In the genomic region with DNA sequence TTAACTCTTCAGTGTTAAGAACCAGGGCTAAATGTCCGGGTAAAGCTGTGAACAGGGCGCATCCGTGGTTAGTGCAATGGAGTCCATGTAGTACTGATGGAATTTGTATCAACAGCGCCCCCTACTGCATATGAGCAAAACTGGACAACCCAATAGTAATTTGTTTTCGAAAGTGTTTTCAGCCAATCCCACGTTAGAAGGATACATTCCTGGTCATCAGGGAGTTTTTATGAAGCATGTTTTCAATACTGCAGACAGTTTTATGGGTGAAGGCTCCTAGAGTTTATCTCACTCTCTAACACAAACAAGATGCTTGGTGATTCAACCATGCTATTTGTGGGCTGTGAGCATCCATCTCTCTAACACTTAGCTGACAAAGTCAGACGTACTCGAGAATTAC, we compare ENCODE assay signal across 9 cellular contexts. TPM values are rescaled to one million over a fixed set of nuclear protein-coding genes. Genes with fewer than 3 reads are reported as not detected.
DNase-seq lines count a peak whose midpoint lies in the region; ATAC-seq and TF ChIP-seq lines count a peak whose summit lies in the region.
"Had no signal": no experiment of that assay in that cellular context is flagged by ENCODE, and none has a peak within 500 bp of the region (broad histone marks: within the 10 kb centered on the region; RNA-seq: fewer than 3 reads in every experiment).

No MANE protein-coding gene starts in this region.

- H3K27me3 ChIP-seq in Loucy (ENCODE audit: insufficient read depth, low read length, poor library complexity, severe bottlenecking): no peaks in the 10 kb centered on the region
- peaks cover 8% of the 10 kb centered on the region for H3K27me3 ChIP-seq in transverse colon

- TF ChIP-seq CTCF in Loucy (conservative IDR thresholded peaks at IDR 0.05; ENCODE audit: low read length) (peak; percentile 91), transverse colon (IDR thresholded peaks at IDR 0.05) (peak; percentile 41 to 74 (median 55))

- H3K36me3 ChIP-seq in Loucy (ENCODE audit: insufficient read depth, low read length): no peaks in the 10 kb centered on the region
- H3K36me3 ChIP-seq in transverse colon: no peaks in the 10 kb centered on the region

- H3F3A ChIP-seq in Loucy (ENCODE audit: low read depth): no peaks in the 10 kb centered on the region

- H2AFZ ChIP-seq in Loucy (ENCODE audit: low read length): 0 out of 2 replicates have a peak overlapping the region, but pooled peaks have one; percentile 6

- H3K9me2 ChIP-seq in Loucy (replicated peaks; ENCODE audit: low read depth, low read length): no peaks in the 10 kb centered on the region

- H3K4me1 Mint-ChIP-seq in activated CD8-positive, alpha-beta memory T cell treated with anti-CD3 and anti-CD28 coated beads, Interleukin-2, amount 10 ng/mL, durations not matched to agents 7 days and 5 days: no peaks in the 10 kb centered on the region
- H3K4me1 Mint-ChIP-seq in activated CD8-positive, alpha-beta T cell treated with anti-CD3 and anti-CD28 coated beads, Interleukin-2, amount 10 ng/mL, durations not matched to agents 7 days and 5 days (ENCODE audit: low read depth): peaks cover 4% of the 10 kb centered on the region
- H3K4me1 Mint-ChIP-seq in immature natural killer cell: no peaks in the 10 kb centered on the region

- POLR2A ChIA-PET in activated CD8-positive, alpha-beta T cell treated with anti-CD3 and anti-CD28 coated beads, Interleukin-2, amount 10 ng/mL, durations not matched to agents 7 days and 5 days (lab: Charles Lee): no interaction called here

- H3K27ac ChIP-seq in transverse colon: no peak overlapping the region

- no peaks in the 10 kb centered on the region for H3K4me1 ChIP-seq in Loucy (ENCODE audit: insufficient read depth, low read length, poor library complexity, severe bottlenecking)
- H3K4me1 ChIP-seq in transverse colon: peaks cover 0 to 34% (median 18%) of the 10 kb centered on the region in 4 donors

- in situ Hi-C loops in transverse colon (cut with MboI; ENCODE audit: low pct_ligation_motif_present in 1 of 4, low pct_unique_long_range_greater_than_20kb in 1 of 4, low sequenced_read_pairs in 3 of 4): no loop called here

- no peaks in the 10 kb centered on the region for H4K20me1 ChIP-seq in Loucy (ENCODE audit: insufficient read depth, low read length, poor library complexity, severe bottlenecking)

- no peaks in the 10 kb centered on the region for H3K79me2 ChIP-seq in Loucy (ENCODE audit: insufficient read depth, low read length)

- H3K9me3 ChIP-seq in Loucy (ENCODE audit: insufficient read depth, low read depth, low read length) (no peaks in the 10 kb centered on the region), transverse colon (no peaks in the 10 kb centered on the region)

- CTCF ChIA-PET in activated CD8-positive, alpha-beta memory T cell treated with anti-CD3 and anti-CD28 coated beads, Interleukin-2, amount 10 ng/mL, durations not matched to agents 7 days and 5 days (lab: Charles Lee): interaction anchor here (0.7 to 3.5 kb wide), 24 partner anchors 8 to 418 kb away, joined by 3 to 18 read pairs (median 5); a partner anchor contains a TSS
- CTCF ChIA-PET in activated CD8-positive, alpha-beta T cell treated with anti-CD3 and anti-CD28 coated beads, Interleukin-2, amount 10 ng/mL, durations not matched to agents 7 days and 5 days (lab: Charles Lee): interaction anchor here (0.6 to 4.6 kb wide), 47 partner anchors 8 to 418 kb away, joined by 3 to 61 read pairs (median 4); a partner anchor contains a TSS

- H3K27me3 Mint-ChIP-seq in activated CD8-positive, alpha-beta memory T cell treated with anti-CD3 and anti-CD28 coated beads, Interleukin-2, amount 10 ng/mL, durations not matched to agents 7 days and 5 days: peaks cover 52% of the 10 kb centered on the region
- H3K27me3 Mint-ChIP-seq in activated CD8-positive, alpha-beta T cell treated with anti-CD3 and anti-CD28 coated beads, Interleukin-2, amount 10 ng/mL, durations not matched to agents 7 days and 5 days (ENCODE audit: low read depth): peaks cover 19% of the 10 kb centered on the region
- peaks cover 4 to 11% (median 8%) of the 10 kb centered on the region in 3 donors for H3K27me3 Mint-ChIP-seq in immature natural killer cell (ENCODE audit: low read depth in 3 of 3)

- WGBS in transverse colon (ENCODE audit: low coverage in 1 of 2), 2 donors: 37 to 47% methylated on average over 2 to 8 of the region's 8 CpGs

- TF ChIP-seq POLR2A in transverse colon (IDR thresholded peaks at IDR 0.05): no peak

- H3K9ac ChIP-seq in Loucy (ENCODE audit: low read depth, low read length, poor library complexity, severe bottlenecking): no peak overlapping the region

- no peaks in the 10 kb centered on the region for H3K9me3 Mint-ChIP-seq in activated CD8-positive, alpha-beta memory T cell treated with anti-CD3 and anti-CD28 coated beads, Interleukin-2, amount 10 ng/mL, durations not matched to agents 7 days and 5 days (ENCODE audit: low read depth)
- H3K9me3 Mint-ChIP-seq in activated CD8-positive, alpha-beta T cell treated with anti-CD3 and anti-CD28 coated beads, Interleukin-2, amount 10 ng/mL, durations not matched to agents 7 days and 5 days (ENCODE audit: insufficient read depth): no peaks in the 10 kb centered on the region
- H3K9me3 Mint-ChIP-seq in immature natural killer cell: no peaks in the 10 kb centered on the region

- H3K27ac Mint-ChIP-seq in activated CD8-positive, alpha-beta memory T cell treated with anti-CD3 and anti-CD28 coated beads, Interleukin-2, amount 10 ng/mL, durations not matched to agents 7 days and 5 days: no peak overlapping the region
- H3K27ac Mint-ChIP-seq in activated CD8-positive, alpha-beta T cell treated with anti-CD3 and anti-CD28 coated beads, Interleukin-2, amount 10 ng/mL, durations not matched to agents 7 days and 5 days: no peak overlapping the region
- no peak overlapping the region for H3K27ac Mint-ChIP-seq in immature natural killer cell

- DNase-seq in activated CD8-positive, alpha-beta memory T cell treated with anti-CD3 and anti-CD28 coated beads, Interleukin-2, amount 10 ng/mL, durations not matched to agents 7 days and 5 days: peak; percentile 73
- DNase-seq in activated CD8-positive, alpha-beta memory T cell treated with anti-CD3 and anti-CD28 coated beads for 24 hours: no peak
- peak; percentile 73 for DNase-seq in activated CD8-positive, alpha-beta T cell treated with anti-CD3 and anti-CD28 coated beads, Interleukin-2, amount 10 ng/mL, durations not matched to agents 7 days and 5 days
- peak; percentile 31 to 47 (median 43) for DNase-seq in immature natural killer cell
- peak; percentile 37 for DNase-seq in transverse colon
- no peak for DNase-seq in NCI-H345 treated with DMSO at 0.1 percent for 48 hours (lab: John Stamatoyannopoulos, UW; ENCODE audit: unreplicated experiment)

- H3K4me3 ChIP-seq in Loucy (ENCODE audit: low read length, poor library complexity, severe bottlenecking): no peak overlapping the region
- H3K4me3 ChIP-seq in transverse colon: no peak overlapping the region

- peak; percentile 90 for ATAC-seq in activated CD8-positive, alpha-beta memory T cell treated with anti-CD3 and anti-CD28 coated beads, Interleukin-2, amount 10 ng/mL, durations not matched to agents 7 days and 5 days
- peak; percentile 90 for ATAC-seq in activated CD8-positive, alpha-beta T cell treated with anti-CD3 and anti-CD28 coated beads, Interleukin-2, amount 10 ng/mL, durations not matched to agents 7 days and 5 days
- ATAC-seq in GM18868 (IDR thresholded peaks at IDR 0.05; ENCODE audit: unreplicated experiment): no peak

- intact Hi-C loops in transverse colon (cut with DNase I; ENCODE audit: low total_unique reads): no loop called here

- H3K36me3 Mint-ChIP-seq in activated CD8-positive, alpha-beta memory T cell treated with anti-CD3 and anti-CD28 coated beads, Interleukin-2, amount 10 ng/mL, durations not matched to agents 7 days and 5 days: no peaks in the 10 kb centered on the region
- H3K36me3 Mint-ChIP-seq in activated CD8-positive, alpha-beta T cell treated with anti-CD3 and anti-CD28 coated beads, Interleukin-2, amount 10 ng/mL, durations not matched to agents 7 days and 5 days (ENCODE audit: low read depth): no peaks in the 10 kb centered on the region
- no peaks in the 10 kb centered on the region for H3K36me3 Mint-ChIP-seq in immature natural killer cell

- no peak overlapping the region for H3K4me2 ChIP-seq in Loucy (ENCODE audit: low read depth, low read length, poor library complexity, severe bottlenecking)

- TF ChIP-seq EP300 in transverse colon (IDR thresholded peaks at IDR 0.05; ENCODE audit: low read depth): no peak

- H3K4me3 Mint-ChIP-seq in activated CD8-positive, alpha-beta memory T cell treated with anti-CD3 and anti-CD28 coated beads, Interleukin-2, amount 10 ng/mL, durations not matched to agents 7 days and 5 days: no peak overlapping the region
- no peak overlapping the region for H3K4me3 Mint-ChIP-seq in activated CD8-positive, alpha-beta T cell treated with anti-CD3 and anti-CD28 coated beads, Interleukin-2, amount 10 ng/mL, durations not matched to agents 7 days and 5 days
- H3K4me3 Mint-ChIP-seq in immature natural killer cell: no peak overlapping the region

RNA-seq across cellular contexts. Expression of a gene that starts 46.6 kb away (rescaled TPM):
- 1 to 10 TPM in 1 of 2 experiments, not detected in 1; 1.9 TPM for total RNA-seq in activated CD8-positive, alpha-beta memory T cell treated with anti-CD3 and anti-CD28 coated beads, Interleukin-2, amount 10 ng/mL, durations not matched to agents 7 days and 5 days
- not detected for total RNA-seq in activated CD8-positive, alpha-beta T cell treated with anti-CD3 and anti-CD28 coated beads, Interleukin-2, amount 10 ng/mL, durations not matched to agents 7 days and 5 days
- not detected for polyA plus RNA-seq in immature natural killer cell
- total RNA-seq in transverse colon: 10 to 100 TPM; 22.7 to 35.2 (median 24.9) TPM
- total RNA-seq: temporal lobe had no signal

Comparison
In these comparisons a context has a peak if more than half of its experiments do, and no peak if none do; other contexts are left out.
1. DNase-seq: peak in activated CD8-positive, alpha-beta memory T cell treated with anti-CD3 and anti-CD28 coated beads, Interleukin-2, amount 10 ng/mL, durations not matched to agents 7 days and 5 days (single experiment), activated CD8-positive, alpha-beta T cell treated with anti-CD3 and anti-CD28 coated beads, Interleukin-2, amount 10 ng/mL, durations not matched to agents 7 days and 5 days (single experiment), immature natural killer cell (3 of 3) and transverse colon (single experiment); none in activated CD8-positive, alpha-beta memory T cell treated with anti-CD3 and anti-CD28 coated beads for 24 hours (single experiment) and NCI-H345 treated with DMSO at 0.1 percent for 48 hours (single experiment).
2. RNA of a gene that starts 46.6 kb away (total RNA-seq): 22.7 to 35.2 TPM in transverse colon; 1.9 TPM in activated CD8-positive, alpha-beta memory T cell treated with anti-CD3 and anti-CD28 coated beads, Interleukin-2, amount 10 ng/mL, durations not matched to agents 7 days and 5 days and not detected in activated CD8-positive, alpha-beta T cell treated with anti-CD3 and anti-CD28 coated beads, Interleukin-2, amount 10 ng/mL, durations not matched to agents 7 days and 5 days; every median in the first group is over 4 times any median in the second.